ENCODE assay signal across 24 cellular contexts in the genomic region with DNA sequence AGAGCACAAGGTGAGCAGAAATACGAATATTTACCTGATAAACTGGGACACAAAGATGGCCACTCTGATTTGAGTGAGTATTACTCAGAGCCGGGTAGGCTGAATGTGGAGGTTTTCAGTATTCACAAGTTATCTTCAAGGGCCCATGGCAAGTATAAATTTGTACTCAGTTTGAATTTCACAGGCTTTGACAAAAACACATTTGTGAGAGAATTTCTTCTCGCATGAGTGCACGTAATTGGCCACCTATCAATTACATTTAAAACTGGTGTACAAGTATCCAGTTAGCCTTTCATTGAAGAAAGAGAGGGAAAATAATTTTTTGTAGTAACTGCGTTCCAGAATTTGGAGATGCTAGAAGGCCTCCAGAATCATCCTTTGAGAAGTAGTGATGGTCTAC.
"Had no signal": no experiment of that assay in that cellular context is flagged by ENCODE, and none has a peak within 500 bp of the region (broad histone marks: within the 10 kb centered on the region; RNA-seq: fewer than 3 reads in every experiment).

No MANE protein-coding gene starts in this region.

- H3K4me1 ChIP-seq: colonic mucosa, esophagus squamous epithelium, gastrocnemius medialis, gastroesophageal sphincter, heart right ventricle had no signal

- H3K9me3 ChIP-seq: colonic mucosa, esophagus muscularis mucosa, esophagus squamous epithelium, gastrocnemius medialis, gastroesophageal sphincter, heart left ventricle, heart right ventricle had no signal

- ATAC-seq: effector memory CD8-positive, alpha-beta T cell; esophagus mucosa; foreskin keratinocyte; gastrocnemius medialis; gastroesophageal sphincter; heart left ventricle; heart right ventricle had no signal

- H3K27ac ChIP-seq: colonic mucosa, coronary artery, dorsolateral prefrontal cortex, epithelial cell of prostate, esophagus muscularis mucosa, esophagus squamous epithelium, foreskin keratinocyte, gastrocnemius medialis, gastroesophageal sphincter, heart left ventricle, heart right ventricle had no signal

- H3K36me3 ChIP-seq: colonic mucosa, esophagus muscularis mucosa, esophagus squamous epithelium, gastrocnemius medialis, gastroesophageal sphincter, heart left ventricle, heart right ventricle had no signal

- H3K4me3 ChIP-seq: colonic mucosa, coronary artery, dorsolateral prefrontal cortex, esophagus muscularis mucosa, esophagus squamous epithelium, gastrocnemius medialis, gastroesophageal sphincter, heart left ventricle, heart right ventricle had no signal

- DNase-seq: colonic mucosa; cortex of kidney; dermis blood vessel endothelial cell; dorsolateral prefrontal cortex; effector CD4-positive, alpha-beta T cell; effector CD8-positive, alpha-beta T cell; effector memory CD4-positive, alpha-beta T cell; effector memory CD8-positive, alpha-beta T cell; endodermal cell; erythroblast; esophagus squamous epithelium; foreskin fibroblast; foreskin keratinocyte; foreskin melanocyte; gastrocnemius medialis; glutamatergic neuron; head of caudate nucleus; heart left ventricle; heart right ventricle had no signal
